ENCODE assay signal across 8 cellular contexts in genomic region chr17:60526726-60527125, GRCh38. TPM values are rescaled to one million over a fixed set of nuclear protein-coding genes. Genes with fewer than 3 reads are reported as not detected.
DNase-seq lines count a peak whose midpoint lies in the region; ATAC-seq and TF ChIP-seq lines count a peak whose summit lies in the region.

No MANE protein-coding gene starts in this region.

- H3K9me3 ChIP-seq in thoracic aorta: no peaks in the 10 kb centered on the region

- no peak for TF ChIP-seq CTCF in thoracic aorta (IDR thresholded peaks at IDR 0.05)

- no peaks in the 10 kb centered on the region for H3K27me3 ChIP-seq in thoracic aorta (replicated peaks; ENCODE audit: insufficient read depth)

- H3K4me1 Mint-ChIP-seq in activated CD8-positive, alpha-beta memory T cell treated with anti-CD3 and anti-CD28 coated beads, Interleukin-2, amount 10 ng/mL, durations not matched to agents 7 days and 5 days: peaks cover 32% of the 10 kb centered on the region
- peaks cover 29% of the 10 kb centered on the region for H3K4me1 Mint-ChIP-seq in activated naive CD8-positive, alpha-beta T cell treated with anti-CD3 and anti-CD28 coated beads, Interleukin-2, amount 10 ng/mL, durations not matched to agents 7 days and 5 days

- peaks cover 11% of the 10 kb centered on the region for H3K36me3 Mint-ChIP-seq in activated CD8-positive, alpha-beta memory T cell treated with anti-CD3 and anti-CD28 coated beads, Interleukin-2, amount 10 ng/mL, durations not matched to agents 7 days and 5 days
- H3K36me3 Mint-ChIP-seq in activated naive CD8-positive, alpha-beta T cell treated with anti-CD3 and anti-CD28 coated beads, Interleukin-2, amount 10 ng/mL, durations not matched to agents 7 days and 5 days: peaks cover 8% of the 10 kb centered on the region

- H3K4me3 Mint-ChIP-seq in activated CD8-positive, alpha-beta memory T cell treated with anti-CD3 and anti-CD28 coated beads, Interleukin-2, amount 10 ng/mL, durations not matched to agents 7 days and 5 days: peak overlapping the region; percentile 94
- H3K4me3 Mint-ChIP-seq in activated naive CD8-positive, alpha-beta T cell treated with anti-CD3 and anti-CD28 coated beads, Interleukin-2, amount 10 ng/mL, durations not matched to agents 7 days and 5 days: peak overlapping the region; percentile 98

- H3K9me3 Mint-ChIP-seq in activated CD8-positive, alpha-beta memory T cell treated with anti-CD3 and anti-CD28 coated beads, Interleukin-2, amount 10 ng/mL, durations not matched to agents 7 days and 5 days (ENCODE audit: low read depth): no peaks in the 10 kb centered on the region
- peaks cover 1% of the 10 kb centered on the region for H3K9me3 Mint-ChIP-seq in activated naive CD8-positive, alpha-beta T cell treated with anti-CD3 and anti-CD28 coated beads, Interleukin-2, amount 10 ng/mL, durations not matched to agents 7 days and 5 days

- CTCF ChIA-PET in activated CD8-positive, alpha-beta memory T cell treated with anti-CD3 and anti-CD28 coated beads, Interleukin-2, amount 10 ng/mL, durations not matched to agents 7 days and 5 days (lab: Charles Lee): interaction anchor here (1.8 kb wide), 1 partner anchor 43 kb away, joined by 5 read pairs; no protein-coding TSS in a partner anchor

- DNase-seq in activated CD8-positive, alpha-beta memory T cell treated with anti-CD3 and anti-CD28 coated beads, Interleukin-2, amount 10 ng/mL, durations not matched to agents 7 days and 5 days: no peak
- no peak for DNase-seq in activated CD8-positive, alpha-beta memory T cell treated with anti-CD3 and anti-CD28 coated beads, Interleukin-2, amount 50 U/mL, for 48 hours
- DNase-seq in activated naive CD8-positive, alpha-beta T cell treated with anti-CD3 and anti-CD28 coated beads, Interleukin-2, amount 10 ng/mL, durations not matched to agents 7 days and 5 days: no peak
- peak; percentile 12 for DNase-seq in kidney tubule cell (ENCODE audit: low spot score)
- DNase-seq in thoracic aorta (ENCODE audit: low spot score): no peak
- DNase-seq in cerebellum (ENCODE audit: low spot score): no peak
- no peak for DNase-seq in GM19238 (ENCODE audit: insufficient read length, low spot score)
- DNase-seq in 8988T: no peak

- peaks cover 23 to 31% of the 10 kb centered on the region in 2 donors for H3K4me1 ChIP-seq in thoracic aorta (ENCODE audit: control insufficient read depth in 1 of 2, low read depth in 2 of 2)

- no peak for ATAC-seq in activated CD8-positive, alpha-beta memory T cell treated with anti-CD3 and anti-CD28 coated beads, Interleukin-2, amount 10 ng/mL, durations not matched to agents 7 days and 5 days
- no peak for ATAC-seq in activated naive CD8-positive, alpha-beta T cell treated with anti-CD3 and anti-CD28 coated beads, Interleukin-2, amount 10 ng/mL, durations not matched to agents 7 days and 5 days (ENCODE audit: low read depth)
- ATAC-seq in thoracic aorta (ENCODE audit: insufficient number of reproducible peaks, low FRiP score, low read depth): no peak

- no peaks in the 10 kb centered on the region for H3K36me3 ChIP-seq in thoracic aorta

- POLR2A ChIA-PET in activated naive CD8-positive, alpha-beta T cell treated with anti-CD3 and anti-CD28 coated beads, Interleukin-2, amount 10 ng/mL, durations not matched to agents 7 days and 5 days (lab: Charles Lee): interaction anchor here (0.6 to 1.7 kb wide), 3 partner anchors 73 to 886 kb away, joined by 3 to 7 read pairs (median 4); partner anchors contain the start of genes BCAS3 and PPM1D

- peak overlapping the region; percentile 90 for H3K4me3 ChIP-seq in thoracic aorta

- H3K27ac Mint-ChIP-seq in activated CD8-positive, alpha-beta memory T cell treated with anti-CD3 and anti-CD28 coated beads, Interleukin-2, amount 10 ng/mL, durations not matched to agents 7 days and 5 days: peak overlapping the region; percentile 94
- H3K27ac Mint-ChIP-seq in activated naive CD8-positive, alpha-beta T cell treated with anti-CD3 and anti-CD28 coated beads, Interleukin-2, amount 10 ng/mL, durations not matched to agents 7 days and 5 days: peak overlapping the region; percentile 96

- no peaks in the 10 kb centered on the region for H3K27me3 Mint-ChIP-seq in activated CD8-positive, alpha-beta memory T cell treated with anti-CD3 and anti-CD28 coated beads, Interleukin-2, amount 10 ng/mL, durations not matched to agents 7 days and 5 days
- no peaks in the 10 kb centered on the region for H3K27me3 Mint-ChIP-seq in activated naive CD8-positive, alpha-beta T cell treated with anti-CD3 and anti-CD28 coated beads, Interleukin-2, amount 10 ng/mL, durations not matched to agents 7 days and 5 days

- H3K27ac ChIP-seq in thoracic aorta: peak overlapping the region; percentile 98 to 99

RNA-seq across cellular contexts. Expression of gene APPBP2, which starts 0.7 kb away (rescaled TPM):
- total RNA-seq in activated CD8-positive, alpha-beta memory T cell treated with anti-CD3 and anti-CD28 coated beads, Interleukin-2, amount 10 ng/mL, durations not matched to agents 7 days and 5 days: 10 to 100 TPM; 25.9 to 31.8 TPM
- total RNA-seq in activated naive CD8-positive, alpha-beta T cell treated with anti-CD3 and anti-CD28 coated beads, Interleukin-2, amount 10 ng/mL, durations not matched to agents 7 days and 5 days: 10 to 100 TPM; 29.8 to 32.9 TPM
- total RNA-seq in thoracic aorta (10 to 100 TPM; 21.5 to 33.1 TPM), cerebellum (60.2 TPM)
